In the genomic region with DNA sequence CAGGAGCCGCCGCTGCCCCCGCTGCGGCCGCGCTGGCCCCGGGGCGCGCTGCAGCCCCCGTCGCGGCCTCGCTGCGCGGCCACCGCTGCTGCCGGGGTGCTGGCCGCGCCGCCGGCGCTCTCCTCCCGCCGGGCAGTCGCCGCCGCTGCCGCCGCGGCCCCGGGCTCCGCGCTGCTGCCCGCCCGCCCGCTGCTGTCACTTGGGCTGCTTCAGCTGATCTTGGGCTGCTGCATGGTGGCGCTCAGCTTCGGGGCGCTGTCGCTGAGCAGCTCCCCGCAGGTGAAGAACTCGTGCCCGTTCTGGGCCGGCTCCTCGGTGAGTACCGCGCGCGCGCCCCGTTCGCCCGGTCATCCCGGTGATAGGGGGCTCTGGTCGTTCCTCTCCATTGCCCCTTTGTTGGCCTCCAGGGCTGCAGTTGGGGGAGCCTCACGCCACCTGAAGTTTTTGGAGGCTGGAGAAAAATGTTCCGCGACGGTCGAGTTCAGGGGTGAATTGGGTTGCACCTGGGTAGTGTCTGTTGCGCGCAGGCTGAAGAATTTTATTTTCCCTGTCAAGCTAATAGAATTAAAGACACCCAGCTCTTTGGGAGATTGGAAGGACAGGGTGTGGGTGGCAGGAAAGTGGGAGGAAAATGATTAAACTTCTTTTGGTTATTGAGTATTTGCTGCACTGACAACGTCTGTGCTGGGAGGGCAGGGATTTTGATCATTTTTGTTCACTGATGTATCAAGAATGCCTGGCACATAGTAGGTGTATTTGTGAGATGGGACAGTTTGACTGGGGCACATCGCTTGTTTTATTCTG, we compare ENCODE assay signal across 8 cellular contexts. TPM values are rescaled to one million over a fixed set of nuclear protein-coding genes. Genes with fewer than 3 reads are reported as not detected.
DNase-seq lines count a peak whose midpoint lies in the region; ATAC-seq and TF ChIP-seq lines count a peak whose summit lies in the region.

No MANE protein-coding gene starts in this region.

- H2AFZ ChIP-seq in neural cell (ENCODE audit: low read depth, low read length), result no peak overlapping the region

- H3K4me1 ChIP-seq in Caco-2 (no peaks in the 10 kb centered on the region), HUES6 (ENCODE audit: control insufficient read depth, insufficient read depth, low read length) (peaks cover 7% of the 10 kb centered on the region)
- no peaks in the 10 kb centered on the region for H3K4me1 ChIP-seq in CD8-positive, alpha-beta T cell (ENCODE audit: insufficient read depth, low read length)

- no peak overlapping the region for H3K27ac Mint-ChIP-seq in Caco-2 (ENCODE audit: unreplicated experiment)
- no peak overlapping the region for H3K27ac Mint-ChIP-seq in CD8-positive, alpha-beta T cell

- H4K20me1 ChIP-seq in neural cell (ENCODE audit: insufficient read depth), result no peaks in the 10 kb centered on the region

- POLR2A ChIA-PET in Caco-2 (lab: Charles Lee), result no interaction called here
- POLR2A ChIA-PET in CD8-positive, alpha-beta T cell (lab: Charles Lee), result no interaction called here

- H3K4me1 Mint-ChIP-seq in Caco-2 (ENCODE audit: low read depth, unreplicated experiment), result no peaks in the 10 kb centered on the region
- peaks cover 5% of the 10 kb centered on the region for H3K4me1 Mint-ChIP-seq in CD8-positive, alpha-beta T cell (ENCODE audit: low read depth)

- H3F3A ChIP-seq in neural cell (ENCODE audit: insufficient read depth, low read length, poor library complexity, severe bottlenecking), result no peaks in the 10 kb centered on the region

- intact Hi-C loops in Caco-2 (cut with micrococcal nuclease; ENCODE audit: unreplicated experiment), result no loop called here
- intact Hi-C loops in CD8-positive, alpha-beta T cell (cut with DNase I, micrococcal nuclease), result no loop called here

- H3K9me3 ChIP-seq in Caco-2 (no peaks in the 10 kb centered on the region), HUES6 (ENCODE audit: control insufficient read depth, insufficient read depth, low read depth, low read length) (no peaks in the 10 kb centered on the region), neural cell (ENCODE audit: low read length) (no peaks in the 10 kb centered on the region)
- no peaks in the 10 kb centered on the region for H3K9me3 ChIP-seq in CD8-positive, alpha-beta T cell (ENCODE audit: low read length)

- H3K27ac ChIP-seq in HUES6 (ENCODE audit: low read depth, low read length) (no peak overlapping the region), neural cell (ENCODE audit: low read length) (no peak overlapping the region)
- no peak overlapping the region for H3K27ac ChIP-seq in CD8-positive, alpha-beta T cell (ENCODE audit: low read depth, low read length)

- H3K27me3 ChIP-seq in Caco-2 (replicated peaks; ENCODE audit: control insufficient read depth, insufficient read depth, low read length) (no peaks in the 10 kb centered on the region; the same call in 1 of the 2 replicates), HUES6 (ENCODE audit: control insufficient read depth, insufficient read depth, low read length) (peaks cover 45% of the 10 kb centered on the region), neural cell (ENCODE audit: insufficient read depth, low read depth, low read length) (peaks cover 31% of the 10 kb centered on the region)
- H3K27me3 ChIP-seq in CD8-positive, alpha-beta T cell (ENCODE audit: insufficient read depth, low read length), result peaks cover 5% of the 10 kb centered on the region

- no TSS peak for BruUV-seq in Caco-2 (replicated peaks; lab: Mats Ljungman, UMichigan)

- TF ChIP-seq EP300 in neural cell (conservative IDR thresholded peaks at IDR 0.05; ENCODE audit: poor library complexity, severe bottlenecking), result no peak

- H3K9me3 Mint-ChIP-seq in Caco-2 (ENCODE audit: unreplicated experiment), result no peaks in the 10 kb centered on the region
- H3K9me3 Mint-ChIP-seq in CD8-positive, alpha-beta T cell, result no peaks in the 10 kb centered on the region

- no peaks in the 10 kb centered on the region for H3K9me2 ChIP-seq in neural cell (ENCODE audit: insufficient read depth, low read length)

- peak overlapping the region; percentile 22 for H3K4me3 Mint-ChIP-seq in Caco-2 (ENCODE audit: unreplicated experiment)
- no peak overlapping the region for H3K4me3 Mint-ChIP-seq in CD8-positive, alpha-beta T cell

- H3K9ac ChIP-seq in HUES6 (ENCODE audit: low read length) (peak overlapping the region; percentile 59), neural cell (ENCODE audit: low read length) (peak overlapping the region; percentile 41)

- H3K27me3 Mint-ChIP-seq in Caco-2 (ENCODE audit: insufficient read depth, unreplicated experiment), result no peaks in the 10 kb centered on the region
- peaks cover 33% of the 10 kb centered on the region for H3K27me3 Mint-ChIP-seq in CD8-positive, alpha-beta T cell (ENCODE audit: low read depth)

- TF ChIP-seq RAD21 in neural cell (conservative IDR thresholded peaks at IDR 0.05), result no peak

- ATAC-seq in esophagus mucosa, result peak; percentile 37
- ATAC-seq in CD8-positive, alpha-beta T cell, result no peak

- H3K4me3 ChIP-seq in Caco-2 (ENCODE audit: low read depth, low read length), result no peak overlapping the region; the same call in 1 of the 2 replicates
- peak overlapping the region; percentile 80 for H3K4me3 ChIP-seq in HUES6 (ENCODE audit: low read depth, low read length)
- peak overlapping the region; percentile 91 for H3K4me3 ChIP-seq in neural cell (ENCODE audit: low read length)
- H3K4me3 ChIP-seq in CD8-positive, alpha-beta T cell (ENCODE audit: low read depth, low read length), result no peak overlapping the region

- no peaks in the 10 kb centered on the region for H3K79me2 ChIP-seq in neural cell (replicated peaks; ENCODE audit: insufficient read depth, low read length)

- no peak for TF ChIP-seq CTCF in Caco-2 (IDR thresholded peaks at IDR 0.05; ENCODE audit: insufficient read depth in 1 of 2, low read depth in 1 of 2, low read length in 1 of 2, severe bottlenecking in 1 of 2, unreplicated experiment in 1 of 2)
- no peak for TF ChIP-seq CTCF in neural cell (IDR thresholded peaks at IDR 0.05; ENCODE audit: poor library complexity, severe bottlenecking)
- no peak for TF ChIP-seq CTCF in CD8-positive, alpha-beta T cell (IDR thresholded peaks at IDR 0.05)

- CTCF ChIA-PET in Caco-2 (lab: Charles Lee), result no interaction called here
- CTCF ChIA-PET in CD8-positive, alpha-beta T cell (lab: Charles Lee), result no interaction called here

- no peaks in the 10 kb centered on the region for H3K36me3 Mint-ChIP-seq in Caco-2 (ENCODE audit: insufficient read depth, unreplicated experiment)
- no peaks in the 10 kb centered on the region for H3K36me3 Mint-ChIP-seq in CD8-positive, alpha-beta T cell

- H3K4me2 ChIP-seq in neural cell (ENCODE audit: low read length), result peak overlapping the region; percentile 58

- DNase-seq in Caco-2 (no peak), NCI-H2107 treated with DMSO at 0.1 percent for 48 hours (lab: John Stamatoyannopoulos, UW; ENCODE audit: unreplicated experiment) (no peak), SIG-M5 treated with dmso at 0.1 percent for 504 hours (lab: John Stamatoyannopoulos, UW; ENCODE audit: unreplicated experiment) (no peak)
- no peak for DNase-seq in activated naive CD4-positive, alpha-beta T cell treated with Interleukin-2 at 50 U/mL for 16 hours
- no peak for DNase-seq in CD8-positive, alpha-beta T cell

- H3K36me3 ChIP-seq in Caco-2 (ENCODE audit: control insufficient read depth, insufficient read depth, low read length) (no peaks in the 10 kb centered on the region), HUES6 (ENCODE audit: control insufficient read depth, insufficient read depth, low read length) (no peaks in the 10 kb centered on the region), neural cell (ENCODE audit: insufficient read depth, low read length) (no peaks in the 10 kb centered on the region)
- H3K36me3 ChIP-seq in CD8-positive, alpha-beta T cell (ENCODE audit: insufficient read depth, low read length), result no peaks in the 10 kb centered on the region

TF ChIP-seq in neural cell, 6 proteins besides CTCF, POLR2A, EP300 and RAD21:
- TF ChIP-seq EZH2 (IDR thresholded peaks at IDR 0.05; ENCODE audit: borderline replicate concordance, insufficient read depth, low read length, poor library complexity, severe bottlenecking) (no peak), POLR2AphosphoS5 (IDR thresholded peaks at IDR 0.05) (no peak), TAF1 (IDR thresholded peaks at IDR 0.05; ENCODE audit: low read depth) (no peak), MXI1 (conservative IDR thresholded peaks at IDR 0.05; ENCODE audit: poor library complexity, severe bottlenecking) (no peak), SMC3 (conservative IDR thresholded peaks at IDR 0.05; ENCODE audit: poor library complexity) (no peak)
- TF ChIP-seq, protein P1, sequence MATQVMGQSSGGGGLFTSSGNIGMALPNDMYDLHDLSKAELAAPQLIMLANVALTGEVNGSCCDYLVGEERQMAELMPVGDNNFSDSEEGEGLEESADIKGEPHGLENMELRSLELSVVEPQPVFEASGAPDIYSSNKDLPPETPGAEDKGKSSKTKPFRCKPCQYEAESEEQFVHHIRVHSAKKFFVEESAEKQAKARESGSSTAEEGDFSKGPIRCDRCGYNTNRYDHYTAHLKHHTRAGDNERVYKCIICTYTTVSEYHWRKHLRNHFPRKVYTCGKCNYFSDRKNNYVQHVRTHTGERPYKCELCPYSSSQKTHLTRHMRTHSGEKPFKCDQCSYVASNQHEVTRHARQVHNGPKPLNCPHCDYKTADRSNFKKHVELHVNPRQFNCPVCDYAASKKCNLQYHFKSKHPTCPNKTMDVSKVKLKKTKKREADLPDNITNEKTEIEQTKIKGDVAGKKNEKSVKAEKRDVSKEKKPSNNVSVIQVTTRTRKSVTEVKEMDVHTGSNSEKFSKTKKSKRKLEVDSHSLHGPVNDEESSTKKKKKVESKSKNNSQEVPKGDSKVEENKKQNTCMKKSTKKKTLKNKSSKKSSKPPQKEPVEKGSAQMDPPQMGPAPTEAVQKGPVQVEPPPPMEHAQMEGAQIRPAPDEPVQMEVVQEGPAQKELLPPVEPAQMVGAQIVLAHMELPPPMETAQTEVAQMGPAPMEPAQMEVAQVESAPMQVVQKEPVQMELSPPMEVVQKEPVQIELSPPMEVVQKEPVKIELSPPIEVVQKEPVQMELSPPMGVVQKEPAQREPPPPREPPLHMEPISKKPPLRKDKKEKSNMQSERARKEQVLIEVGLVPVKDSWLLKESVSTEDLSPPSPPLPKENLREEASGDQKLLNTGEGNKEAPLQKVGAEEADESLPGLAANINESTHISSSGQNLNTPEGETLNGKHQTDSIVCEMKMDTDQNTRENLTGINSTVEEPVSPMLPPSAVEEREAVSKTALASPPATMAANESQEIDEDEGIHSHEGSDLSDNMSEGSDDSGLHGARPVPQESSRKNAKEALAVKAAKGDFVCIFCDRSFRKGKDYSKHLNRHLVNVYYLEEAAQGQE (IDR thresholded peaks at IDR 0.05; ENCODE audit: borderline replicate concordance), result no peak

RNA-seq across cellular contexts. Expression of gene ENTREP1, which starts 0.6 kb away (rescaled TPM):
- not detected in 2 replicates for total RNA-seq in Caco-2 (2022)
- 3.5 TPM for total RNA-seq in esophagus mucosa
- 1.9 and 2.0 TPM in 2 replicates for polyA plus RNA-seq in neural cell
- polyA minus RNA-seq in neural cell, result 0.97 and 2.2 TPM in 2 replicates
- total RNA-seq in CD8-positive, alpha-beta T cell, result not detected

Comparison
In these comparisons a context has a peak if more than half of its experiments do, and no peak if none do; other contexts are left out.
1. H3K4me3 ChIP-seq: peak in HUES6 (single experiment) and neural cell (single experiment); none in Caco-2 (single experiment) and CD8-positive, alpha-beta T cell (single experiment).